1 cellular context compared by ENCODE assay signal in the genomic region with DNA sequence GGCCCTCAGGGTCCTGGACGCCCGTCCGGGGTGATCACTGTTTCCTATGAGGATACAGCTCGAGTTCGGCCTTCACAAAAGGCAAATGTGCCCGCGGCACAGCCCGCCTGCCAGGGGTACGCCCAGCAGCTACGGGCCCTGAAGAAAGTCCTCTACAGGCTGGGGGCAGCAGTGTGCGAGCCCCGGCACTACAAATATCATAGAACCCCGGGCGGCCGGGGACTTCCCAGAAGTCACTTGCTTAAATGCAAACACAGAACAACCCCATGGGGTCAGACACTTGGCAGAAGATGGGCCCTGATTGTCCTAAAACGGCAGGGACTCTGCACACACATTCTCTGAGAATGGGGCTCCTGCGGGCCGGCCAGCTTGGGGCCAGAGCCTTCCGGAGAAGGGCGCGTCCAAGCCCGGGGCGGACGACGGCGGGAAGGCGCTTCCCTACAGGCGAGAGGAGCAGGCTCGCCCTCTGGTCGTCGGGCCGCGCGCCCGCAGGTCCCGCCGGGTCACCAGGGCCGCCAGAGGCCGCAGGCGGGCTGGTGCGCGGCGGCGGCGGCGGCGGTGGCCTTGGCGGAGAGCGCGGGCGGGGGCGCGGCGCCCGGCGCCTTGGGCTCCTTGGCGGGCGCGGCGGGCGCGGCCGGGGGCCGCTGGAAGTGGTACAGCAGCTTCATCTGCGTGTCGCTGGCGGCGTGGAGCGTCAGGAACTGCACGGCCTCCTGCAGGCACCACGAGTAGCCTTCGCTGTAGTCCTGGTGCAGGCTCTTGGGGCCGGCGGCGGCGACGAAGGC.
TF ChIP-seq lines count a peak whose summit lies in the region.

No MANE protein-coding gene starts in this region.

TF ChIP-seq in H1, 55 proteins besides CTCF, POLR2A, EP300 and RAD21:
- 0 out of 2 replicates have a peak, but pooled peaks have one; percentile 28 for TF ChIP-seq TAF1 (IDR thresholded peaks at IDR 0.05; ENCODE audit: low read depth, low read length)
- no peak for TF ChIP-seq CHD2 (IDR thresholded peaks at IDR 0.05; ENCODE audit: low read length)
- 0 out of 2 replicates have a peak, but pooled peaks have one; percentile 6 for TF ChIP-seq CREB1 (IDR thresholded peaks at IDR 0.05)
- TF ChIP-seq NANOG (IDR thresholded peaks at IDR 0.05; ENCODE audit: insufficient read depth, low read depth, low read length, poor library complexity, severe bottlenecking) = peak; percentile 98
- no peak for TF ChIP-seq EZH2 (IDR thresholded peaks at IDR 0.05; ENCODE audit: low read depth, low read length, severe bottlenecking)
- no peak for TF ChIP-seq SP4 (IDR thresholded peaks at IDR 0.05; ENCODE audit: low read length)
- TF ChIP-seq TBP (IDR thresholded peaks at IDR 0.05; ENCODE audit: low read depth, low read length) = peak; percentile 13; the same call in 1 of the 2 replicates
- TF ChIP-seq HDAC2 (IDR thresholded peaks at IDR 0.05; ENCODE audit: borderline replicate concordance in 1 of 2, low read depth in 2 of 2, low read length in 2 of 2) = peak in 1 of 2 experiments; percentile 71; a peak in 1 of 4 replicates
- no peak for TF ChIP-seq SIRT6 (IDR thresholded peaks at IDR 0.05; ENCODE audit: low read length)
- no peak for TF ChIP-seq ZNF274 (IDR thresholded peaks at IDR 0.05; ENCODE audit: borderline replicate concordance, extremely low read depth, low read length)
- TF ChIP-seq, protein P1, sequence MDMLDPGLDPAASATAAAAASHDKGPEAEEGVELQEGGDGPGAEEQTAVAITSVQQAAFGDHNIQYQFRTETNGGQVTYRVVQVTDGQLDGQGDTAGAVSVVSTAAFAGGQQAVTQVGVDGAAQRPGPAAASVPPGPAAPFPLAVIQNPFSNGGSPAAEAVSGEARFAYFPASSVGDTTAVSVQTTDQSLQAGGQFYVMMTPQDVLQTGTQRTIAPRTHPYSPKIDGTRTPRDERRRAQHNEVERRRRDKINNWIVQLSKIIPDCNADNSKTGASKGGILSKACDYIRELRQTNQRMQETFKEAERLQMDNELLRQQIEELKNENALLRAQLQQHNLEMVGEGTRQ (IDR thresholded peaks at IDR 0.05; ENCODE audit: low read length) = no peak
- TF ChIP-seq GABPA (IDR thresholded peaks at IDR 0.05; ENCODE audit: borderline replicate concordance, insufficient read depth, low read length) = no peak; the same call in 1 of the 2 replicates
- peak; percentile 42 for TF ChIP-seq KDM4A (IDR thresholded peaks at IDR 0.05; ENCODE audit: low read depth, low read length, severe bottlenecking)
- TF ChIP-seq KDM1A (IDR thresholded peaks at IDR 0.05; ENCODE audit: borderline replicate concordance, low read length) = no peak
- no peak for TF ChIP-seq RFX5 (IDR thresholded peaks at IDR 0.05; ENCODE audit: borderline replicate concordance, low read depth, low read length)
- TF ChIP-seq SIN3A (conservative IDR thresholded peaks at IDR 0.05 in 1 of 2, IDR thresholded peaks at IDR 0.05 in 1 of 2; ENCODE audit: low read depth in 1 of 2, low read length in 2 of 2) = no peak
- peak; percentile 77 for TF ChIP-seq CTBP2 (IDR thresholded peaks at IDR 0.05; ENCODE audit: borderline replicate concordance, insufficient read depth, insufficient read length, low read length)
- TF ChIP-seq, protein P2, sequence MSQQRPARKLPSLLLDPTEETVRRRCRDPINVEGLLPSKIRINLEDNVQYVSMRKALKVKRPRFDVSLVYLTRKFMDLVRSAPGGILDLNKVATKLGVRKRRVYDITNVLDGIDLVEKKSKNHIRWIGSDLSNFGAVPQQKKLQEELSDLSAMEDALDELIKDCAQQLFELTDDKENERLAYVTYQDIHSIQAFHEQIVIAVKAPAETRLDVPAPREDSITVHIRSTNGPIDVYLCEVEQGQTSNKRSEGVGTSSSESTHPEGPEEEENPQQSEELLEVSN (IDR thresholded peaks at IDR 0.05) = 0 out of 2 replicates have a peak, but pooled peaks have one; percentile 36
- no peak for TF ChIP-seq KDM5A (IDR thresholded peaks at IDR 0.05; ENCODE audit: low read length)
